ENCODE assay signal across 13 cellular contexts in genomic region chr15:77508541-77509505, GRCh38.
DNase-seq lines count a peak whose midpoint lies in the region; ATAC-seq and TF ChIP-seq lines count a peak whose summit lies in the region.
"Had no signal": no experiment of that assay in that cellular context is flagged by ENCODE, and none has a peak within 500 bp of the region (broad histone marks: within the 10 kb centered on the region; RNA-seq: fewer than 3 reads in every experiment).

No MANE protein-coding gene starts in this region.

- H3K27ac Mint-ChIP-seq in osteocyte (ENCODE audit: unreplicated experiment), result peak overlapping the region; percentile 83
- H3K27ac Mint-ChIP-seq: activated T-cell treated with anti-CD3 and anti-CD28 coated beads, Interleukin-2, amount 50 U/mL, for 24 hours; CD8-positive, alpha-beta T cell had no signal

- DNase-seq in RPMI7951 (ENCODE audit: low read depth), result peak; percentile 70
- DNase-seq in fibroblast of pulmonary artery (ENCODE audit: low read depth), result peak; percentile 72
- no peak for DNase-seq in osteocyte (ENCODE audit: extremely low spot score, unreplicated experiment)
- no peak for DNase-seq in NCI-H345 treated with DMSO at 0.1 percent for 48 hours (lab: John Stamatoyannopoulos, UW; ENCODE audit: unreplicated experiment)
- no peak for DNase-seq in central memory CD4-positive, alpha-beta T cell
- DNase-seq: activated T-cell treated with anti-CD3 and anti-CD28 coated beads, Interleukin-2, amount 50 U/mL, for 24 hours; CD8-positive, alpha-beta T cell; erythroblast; natural killer cell; NCI-H1436 had no signal

- H3K9ac ChIP-seq in BLaER1 treated with 17β-estradiol and CSF1 and Interleukin-3, amounts not matched to agents 10 nM and 100 nM, result peak overlapping the region; percentile 16 to 55 (median 27); a peak in 14 of 22 replicates

- no peaks in the 10 kb centered on the region for H3K27me3 ChIP-seq in BLaER1 treated with 17β-estradiol and CSF1 and Interleukin-3, amounts not matched to agents 10 nM and 100 nM

- H3K9me3 Mint-ChIP-seq in osteocyte (ENCODE audit: unreplicated experiment), result no peaks in the 10 kb centered on the region
- H3K9me3 Mint-ChIP-seq: activated T-cell treated with anti-CD3 and anti-CD28 coated beads, Interleukin-2, amount 50 U/mL, for 24 hours; CD8-positive, alpha-beta T cell; natural killer cell had no signal

- peak overlapping the region; percentile 22 to 69 (median 49); a peak in 19 of 22 replicates for H3K27ac ChIP-seq in BLaER1 treated with 17β-estradiol and CSF1 and Interleukin-3, amounts not matched to agents 10 nM and 100 nM

- no peak for TF ChIP-seq CTCF in fibroblast of pulmonary artery (IDR thresholded peaks at IDR 0.05; ENCODE audit: low read length, missing control alignments)
- TF ChIP-seq CTCF in osteocyte (IDR thresholded peaks at IDR 0.05), result no peak

- no peak overlapping the region for H3K4me3 Mint-ChIP-seq in osteocyte (ENCODE audit: unreplicated experiment)
- H3K4me3 Mint-ChIP-seq: activated T-cell treated with anti-CD3 and anti-CD28 coated beads, Interleukin-2, amount 50 U/mL, for 24 hours; CD8-positive, alpha-beta T cell; natural killer cell had no signal

- peak overlapping the region; percentile 78 to 96 (median 91) for H3K4me2 ChIP-seq in BLaER1 treated with 17β-estradiol and CSF1 and Interleukin-3, amounts not matched to agents 10 nM and 100 nM

- H3K36me3 Mint-ChIP-seq in osteocyte (ENCODE audit: unreplicated experiment), result no peaks in the 10 kb centered on the region
- H3K36me3 Mint-ChIP-seq: CD8-positive, alpha-beta T cell; natural killer cell had no signal

- H3K4me1 Mint-ChIP-seq in osteocyte (ENCODE audit: unreplicated experiment), result peaks cover 55% of the 10 kb centered on the region

- no peaks in the 10 kb centered on the region for H3K27me3 Mint-ChIP-seq in osteocyte (ENCODE audit: unreplicated experiment)
- H3K27me3 Mint-ChIP-seq: activated T-cell treated with anti-CD3 and anti-CD28 coated beads, Interleukin-2, amount 50 U/mL, for 24 hours had no signal

- peaks cover 0 to 9% (median 0%) of the 10 kb centered on the region in 11 experiments; a peak in 4 of 22 replicates for H3K36me3 ChIP-seq in BLaER1 treated with 17β-estradiol and CSF1 and Interleukin-3, amounts not matched to agents 10 nM and 100 nM

- ATAC-seq in HG03196 (IDR thresholded peaks at IDR 0.05; ENCODE audit: unreplicated experiment) (no peak), GM21423 (IDR thresholded peaks at IDR 0.05; ENCODE audit: unreplicated experiment) (no peak)
- ATAC-seq: CD8-positive, alpha-beta T cell; natural killer cell had no signal

- peak overlapping the region in 3 of 10 experiments; percentile 1 to 24 (median 15); a peak in 5 of 20 replicates for H3K4me3 ChIP-seq in BLaER1 treated with 17β-estradiol and CSF1 and Interleukin-3, amounts not matched to agents 10 nM and 100 nM
- no peak overlapping the region for H3K4me3 ChIP-seq in fibroblast of pulmonary artery (replicated peaks; ENCODE audit: low read depth, low read length)

- peaks cover 46 to 60% (median 55%) of the 10 kb centered on the region in 10 experiments for H3K4me1 ChIP-seq in BLaER1 treated with 17β-estradiol and CSF1 and Interleukin-3, amounts not matched to agents 10 nM and 100 nM

- peaks cover 0 to 9% (median 0%) of the 10 kb centered on the region in 11 experiments; a peak in 2 of 22 replicates for H4K20me1 ChIP-seq in BLaER1 treated with 17β-estradiol and CSF1 and Interleukin-3, amounts not matched to agents 10 nM and 100 nM

- peaks cover 0 to 11% (median 0%) of the 10 kb centered on the region in 11 experiments; a peak in 2 of 22 replicates for H3K9me3 ChIP-seq in BLaER1 treated with 17β-estradiol and CSF1 and Interleukin-3, amounts not matched to agents 10 nM and 100 nM (replicated peaks in 1 of 11)

Comparison
In these comparisons a context has a peak if more than half of its experiments do, and no peak if none do; other contexts are left out.
1. DNase-seq: peak in RPMI7951 (single experiment) and fibroblast of pulmonary artery (single experiment); none in osteocyte (single experiment), NCI-H345 treated with DMSO at 0.1 percent for 48 hours (single experiment) and central memory CD4-positive, alpha-beta T cell (single experiment).